ENCODE assay signal across 28 cellular contexts in genomic region chrX:134167804-134168203, GRCh38.
"Had no signal": no experiment of that assay in that cellular context is flagged by ENCODE, and none has a peak within 500 bp of the region (broad histone marks: within the 10 kb centered on the region; RNA-seq: fewer than 3 reads in every experiment).

No MANE protein-coding gene starts in this region.

- H3K27ac ChIP-seq: adrenal gland, cardiac muscle cell, coronary artery, dorsolateral prefrontal cortex, lower lobe of right lung, neutrophil, ovary, skin epidermis, tibial nerve, WERI-Rb-1 had no signal

- H3K9me3 Mint-ChIP-seq: activated T-cell treated with anti-CD3 and anti-CD28 coated beads, Interleukin-2, amount 50 U/mL, for 4 hours; naive thymus-derived CD8-positive, alpha-beta T cell; stimulated activated memory B cell treated with anti-CD40 and anti-IgM and Interleukin-4, amounts not matched to agents 10 μg/mL and 1 μg/mL and 100 μg/mL, for 72 hours had no signal

- ATAC-seq: activated T-cell treated with anti-CD3 and anti-CD28 coated beads, Interleukin-2, amount 50 U/mL, for 4 hours; body of pancreas; left lobe of liver; lower lobe of right lung; naive thymus-derived CD8-positive, alpha-beta T cell; sciatic nerve; stimulated activated memory B cell treated with anti-CD40 and anti-IgM and Interleukin-4, amounts not matched to agents 10 μg/mL and 1 μg/mL and 100 μg/mL, for 72 hours had no signal

- H3K4me3 Mint-ChIP-seq: activated naive CD8-positive, alpha-beta T cell treated with anti-CD3 and anti-CD28 coated beads for 36 hours; activated T-cell treated with anti-CD3 and anti-CD28 coated beads, Interleukin-2, amount 50 U/mL, for 4 hours; naive thymus-derived CD8-positive, alpha-beta T cell; stimulated activated memory B cell treated with anti-CD40 and anti-IgM and Interleukin-4, amounts not matched to agents 10 μg/mL and 1 μg/mL and 100 μg/mL, for 72 hours had no signal

- DNase-seq: activated CD4-positive, CD25-positive, alpha-beta regulatory T cell treated with anti-CD3 and anti-CD28 coated beads, Interleukin-2, amount 50 U/mL, for 72 hours; activated CD8-positive, alpha-beta memory T cell treated with anti-CD3 and anti-CD28 coated beads, Interleukin-2, amount 50 U/mL, for 4 hours; activated naive CD4-positive, alpha-beta T cell treated with Interleukin-2 at 50 U/mL for 16 hours; activated naive CD8-positive, alpha-beta T cell treated with anti-CD3 and anti-CD28 coated beads for 36 hours; activated T-cell treated with anti-CD3 and anti-CD28 coated beads, Interleukin-2, amount 50 U/mL, for 4 hours; adrenal gland; aorta; body of pancreas; dorsolateral prefrontal cortex; effector memory CD4-positive, alpha-beta T cell; kidney glomerular epithelial cell; lower lobe of right lung; mesenchymal stem cell; naive thymus-derived CD8-positive, alpha-beta T cell; ovary; retina; stimulated activated CD4-positive, alpha-beta T cell treated with anti-CD3 and anti-CD28 coated beads, Interleukin-4, amount 100 ng/mL, for 24 hours; T-helper 9 cell; WERI-Rb-1 had no signal

- H3K27ac Mint-ChIP-seq: activated naive CD8-positive, alpha-beta T cell treated with anti-CD3 and anti-CD28 coated beads for 36 hours; naive thymus-derived CD8-positive, alpha-beta T cell; progenitor cell of endocrine pancreas; stimulated activated memory B cell treated with anti-CD40 and anti-IgM and Interleukin-4, amounts not matched to agents 10 μg/mL and 1 μg/mL and 100 μg/mL, for 72 hours had no signal

- H3K27me3 Mint-ChIP-seq: naive thymus-derived CD8-positive, alpha-beta T cell; stimulated activated memory B cell treated with anti-CD40 and anti-IgM and Interleukin-4, amounts not matched to agents 10 μg/mL and 1 μg/mL and 100 μg/mL, for 72 hours had no signal
